ENCODE assay signal across 8 cellular contexts in genomic region chr11:45252134-45252856, GRCh38. TPM values are rescaled to one million over a fixed set of nuclear protein-coding genes. Genes with fewer than 3 reads are reported as not detected.
A peak's percentile ranks its signal among the peaks of the same experiment; 100 is the strongest.
DNase-seq lines count a peak whose midpoint lies in the region; ATAC-seq and TF ChIP-seq lines count a peak whose summit lies in the region.

No MANE protein-coding gene starts in this region.

- peak; percentile 41 for DNase-seq in NCI-H1092 treated with DMSO at 0.1 percent for 48 hours (lab: John Stamatoyannopoulos, UW)
- DNase-seq in NCI-H1092 (lab: John Stamatoyannopoulos, UW): no peak
- peak; percentile 35 for DNase-seq in HPDE6-E6E7 (ENCODE audit: extremely low spot score)
- peak; percentile 59 for DNase-seq in UCSD-AML1 (lab: John Stamatoyannopoulos, UW; ENCODE audit: unreplicated experiment)
- DNase-seq in fibroblast of villous mesenchyme (ENCODE audit: low read depth): peak; percentile 20
- DNase-seq in retinal pigment epithelial cell (ENCODE audit: low read depth): no peak
- DNase-seq in cerebellum (ENCODE audit: low spot score): no peak

- H3K4me3 ChIP-seq in fibroblast of villous mesenchyme (ENCODE audit: low read depth, low read length): no peak overlapping the region
- H3K4me3 ChIP-seq in retinal pigment epithelial cell (ENCODE audit: low read length): no peak overlapping the region

- peak; percentile 60 for TF ChIP-seq CTCF in fibroblast of villous mesenchyme (IDR thresholded peaks at IDR 0.05; ENCODE audit: insufficient read depth, low read depth, low read length)
- peak; percentile 74 for TF ChIP-seq CTCF in retinal pigment epithelial cell (conservative IDR thresholded peaks at IDR 0.05; ENCODE audit: low read depth, low read length)

- ATAC-seq in GM19452 (IDR thresholded peaks at IDR 0.05; ENCODE audit: unreplicated experiment): no peak

RNA-seq across cellular contexts. Expression of gene SYT13, which starts 33.8 kb away (rescaled TPM):
- not detected in 2 replicates for total RNA-seq in fibroblast of villous mesenchyme
- total RNA-seq in cerebellum: 62.3 TPM

Comparison
In these comparisons a context has a peak if more than half of its experiments do, and no peak if none do; other contexts are left out.
1. DNase-seq: peak in NCI-H1092 treated with DMSO at 0.1 percent for 48 hours (single experiment), HPDE6-E6E7 (single experiment), UCSD-AML1 (single experiment) and fibroblast of villous mesenchyme (single experiment); none in NCI-H1092 (single experiment), retinal pigment epithelial cell (single experiment) and cerebellum (single experiment).
2. RNA of gene SYT13, which starts 33.8 kb away (total RNA-seq): 62.3 TPM in cerebellum (single experiment); not detected in fibroblast of villous mesenchyme; every median in the first group is over 10 times any median in the second.